In the genomic region with DNA sequence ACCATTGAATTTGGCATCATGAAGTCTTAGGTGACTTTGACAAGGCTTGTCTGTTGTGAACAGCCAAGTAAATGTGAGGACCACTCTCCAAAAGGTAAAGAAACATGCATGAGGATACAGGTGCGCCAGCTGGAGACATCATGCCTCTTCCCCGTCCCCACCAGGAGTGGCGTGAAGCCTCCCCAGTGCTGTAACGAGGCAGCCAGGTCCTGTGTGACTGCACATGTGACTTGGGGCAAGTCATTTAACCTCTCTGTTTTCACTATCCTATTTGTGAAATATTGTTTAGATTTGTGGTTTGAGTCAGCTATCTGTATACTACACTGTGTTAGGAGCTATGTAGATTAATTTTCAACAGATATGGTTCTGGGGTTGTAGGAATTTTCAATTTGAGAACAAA, we compare ENCODE assay signal across 25 cellular contexts.
DNase-seq lines count a peak whose midpoint lies in the region; ATAC-seq, FAIRE-seq and TF ChIP-seq lines count a peak whose summit lies in the region.
"Had no signal": no experiment of that assay in that cellular context is flagged by ENCODE, and none has a peak within 500 bp of the region (broad histone marks: within the 10 kb centered on the region; RNA-seq: fewer than 3 reads in every experiment).

No MANE protein-coding gene starts in this region.

- TF ChIP-seq POLR2A in GM12878 (IDR thresholded peaks at IDR 0.05; ENCODE audit: low read depth, low read length) = no peak

- WGBS in GM12878 (ENCODE audit: insufficient coverage, insufficient replicate concordance, low lambda C conversion rate, missing lambda C conversion rate) = 33% methylated on average over 4 of the region's 4 CpGs
- 63 to 83% methylated on average over 4 of the region's 4 CpGs for whole genome bisulfite sequencing in heart right ventricle, 2 donors

- RAD21 ChIA-PET in GM12878 (lab: Charles Lee; ENCODE audit: unreplicated experiment) = no interaction called here

- H3K4me3 ChIP-seq in GM12878 = no peak overlapping the region
- H3K4me3 ChIP-seq in heart right ventricle = no peak overlapping the region
- H3K4me3 ChIP-seq: MG63 had no signal

- intact Hi-C loops in GM12878 (cut with micrococcal nuclease; ENCODE audit: unreplicated experiment) (no loop called here), heart right ventricle (cut with DNase I) (no loop called here), CD14-positive monocyte (cut with micrococcal nuclease) (loop anchor here in 1 of 2 donors (5.0 kb wide), 1 partner anchor 32 kb away; no protein-coding TSS in a partner anchor)

- H3K27ac Mint-ChIP-seq in activated naive CD4-positive, alpha-beta T cell treated with anti-CD3 and anti-CD28 coated beads, Interleukin-2, amount 10 ng/mL, durations not matched to agents 7 days and 5 days = no peak overlapping the region
- no peak overlapping the region for H3K27ac Mint-ChIP-seq in stimulated activated effector memory CD8-positive, alpha-beta T cell treated with anti-CD3 and anti-CD28 coated beads, Interleukin-12 subunit alpha, Interleukin-12 subunit beta, amount 100 ng/mL, for 72 hours
- H3K27ac Mint-ChIP-seq in CD14-positive monocyte = peak overlapping the region in 2 of 7 donors; percentile 79 to 80

- in situ Hi-C loops in GM12878 (cut with MboI) = no loop called here

- H3K36me3 Mint-ChIP-seq in activated naive CD4-positive, alpha-beta T cell treated with anti-CD3 and anti-CD28 coated beads, Interleukin-2, amount 10 ng/mL, durations not matched to agents 7 days and 5 days = peaks cover 49% of the 10 kb centered on the region
- peaks cover 46% of the 10 kb centered on the region for H3K36me3 Mint-ChIP-seq in stimulated activated effector memory CD8-positive, alpha-beta T cell treated with anti-CD3 and anti-CD28 coated beads, Interleukin-12 subunit alpha, Interleukin-12 subunit beta, amount 100 ng/mL, for 72 hours
- H3K36me3 Mint-ChIP-seq in CD14-positive monocyte = peaks cover 32 to 45% of the 10 kb centered on the region in 2 donors

- ATAC-seq in GM19463 (IDR thresholded peaks at IDR 0.05; ENCODE audit: unreplicated experiment) (peak; percentile 33), GM12878 (peak; percentile 38), heart right ventricle (no peak)
- ATAC-seq in stimulated activated effector memory CD8-positive, alpha-beta T cell treated with anti-CD3 and anti-CD28 coated beads, Interleukin-12 subunit alpha, Interleukin-12 subunit beta, amount 100 ng/mL, for 72 hours = peak; percentile 59
- ATAC-seq: PC-3, SK-N-SH treated with all-trans-retinoic acid at 6 μM for 48 hours had no signal

- peaks cover 77% of the 10 kb centered on the region for H3K79me2 ChIP-seq in GM12878 (ENCODE audit: control insufficient read depth, insufficient read depth, low read length)

- POLR2A ChIA-PET in GM12878 (lab: Charles Lee) = no interaction called here

- H3K27me3 ChIP-seq in GM12878 (replicated peaks in 1 of 2; ENCODE audit: control insufficient read depth in 2 of 2, insufficient read depth in 2 of 2, low read length in 1 of 2) (no peaks in the 10 kb centered on the region), heart right ventricle (peaks cover 0 to 3% (median 0%) of the 10 kb centered on the region in 7 donors)
- H3K27me3 ChIP-seq: MG63 had no signal

- SMC1A ChIA-PET in GM12878 (lab: Charles Lee; ENCODE audit: uncharacterized antibody, unreplicated experiment) = no interaction called here

- no peak overlapping the region for H2AFZ ChIP-seq in GM12878 (ENCODE audit: control insufficient read depth, low read depth, low read length)

- peak overlapping the region; percentile 40; the same call in 1 of the 2 replicates for H3K4me2 ChIP-seq in GM12878 (ENCODE audit: control insufficient read depth, insufficient read depth)

- H3K4me3 Mint-ChIP-seq in activated naive CD4-positive, alpha-beta T cell treated with anti-CD3 and anti-CD28 coated beads, Interleukin-2, amount 10 ng/mL, durations not matched to agents 7 days and 5 days = no peak overlapping the region
- H3K4me3 Mint-ChIP-seq in stimulated activated effector memory CD8-positive, alpha-beta T cell treated with anti-CD3 and anti-CD28 coated beads, Interleukin-12 subunit alpha, Interleukin-12 subunit beta, amount 100 ng/mL, for 72 hours = no peak overlapping the region
- no peak overlapping the region for H3K4me3 Mint-ChIP-seq in CD14-positive monocyte

- peaks cover 2 to 28% of the 10 kb centered on the region in 2 experiments for H3K36me3 ChIP-seq in GM12878 (ENCODE audit: control insufficient read depth in 2 of 2, insufficient read depth in 2 of 2, low read length in 1 of 2)
- H3K36me3 ChIP-seq in heart right ventricle = peaks cover 0 to 33% (median 0%) of the 10 kb centered on the region in 9 donors
- H3K36me3 ChIP-seq: MG63 had no signal

- H3K4me1 ChIP-seq in GM12878 (ENCODE audit: control insufficient read depth, insufficient read depth, low read length) (peaks cover 20% of the 10 kb centered on the region), heart right ventricle (peaks cover 0 to 50% (median 0%) of the 10 kb centered on the region in 9 donors)

- FAIRE-seq in GM12878 (lab: Jason Lieb, UNC) = no peak

- H3K9ac ChIP-seq in GM12878 (ENCODE audit: control insufficient read depth, insufficient read depth, low read length) = no peak overlapping the region

- H3K9me3 Mint-ChIP-seq in activated naive CD4-positive, alpha-beta T cell treated with anti-CD3 and anti-CD28 coated beads, Interleukin-2, amount 10 ng/mL, durations not matched to agents 7 days and 5 days = no peaks in the 10 kb centered on the region
- no peaks in the 10 kb centered on the region for H3K9me3 Mint-ChIP-seq in stimulated activated effector memory CD8-positive, alpha-beta T cell treated with anti-CD3 and anti-CD28 coated beads, Interleukin-12 subunit alpha, Interleukin-12 subunit beta, amount 100 ng/mL, for 72 hours
- H3K9me3 Mint-ChIP-seq in CD14-positive monocyte = no peaks in the 10 kb centered on the region

- H4K20me1 ChIP-seq in GM12878 (ENCODE audit: control insufficient read depth, insufficient read depth) = no peaks in the 10 kb centered on the region

- peaks cover 51% of the 10 kb centered on the region for H3K4me1 Mint-ChIP-seq in activated naive CD4-positive, alpha-beta T cell treated with anti-CD3 and anti-CD28 coated beads, Interleukin-2, amount 10 ng/mL, durations not matched to agents 7 days and 5 days
- H3K4me1 Mint-ChIP-seq in stimulated activated effector memory CD8-positive, alpha-beta T cell treated with anti-CD3 and anti-CD28 coated beads, Interleukin-12 subunit alpha, Interleukin-12 subunit beta, amount 100 ng/mL, for 72 hours = peaks cover 28% of the 10 kb centered on the region
- H3K4me1 Mint-ChIP-seq in CD14-positive monocyte = peaks cover 35% of the 10 kb centered on the region

- no peak for TF ChIP-seq RAD21 in GM12878 (IDR thresholded peaks at IDR 0.05; ENCODE audit: insufficient read depth, low read depth, low read length)

- no peaks in the 10 kb centered on the region for H3K27me3 Mint-ChIP-seq in activated naive CD4-positive, alpha-beta T cell treated with anti-CD3 and anti-CD28 coated beads, Interleukin-2, amount 10 ng/mL, durations not matched to agents 7 days and 5 days
- no peaks in the 10 kb centered on the region for H3K27me3 Mint-ChIP-seq in CD14-positive monocyte (ENCODE audit: low read depth in 3 of 3)

- DNase-seq in activated naive CD4-positive, alpha-beta T cell treated with anti-CD3 and anti-CD28 coated beads, Interleukin-2, amount 10 ng/mL, durations not matched to agents 7 days and 5 days = peak; percentile 26
- no peak for DNase-seq in activated naive CD4-positive, alpha-beta T cell (lab: John Stamatoyannopoulos, UW)
- DNase-seq in GM12878 (ENCODE audit: low read depth, low spot score) (no peak), heart right ventricle (no peak), CD14-positive monocyte (ENCODE audit: low spot score) (no peak), NCI-H82 treated with DMSO at 0.1 percent for 48 hours (lab: John Stamatoyannopoulos, UW; ENCODE audit: unreplicated experiment) (no peak)
- no peak for DNase-seq in stimulated activated effector memory CD8-positive, alpha-beta T cell treated with anti-CD3 and anti-CD28 coated beads, Interleukin-12 subunit alpha, Interleukin-12 subunit beta, amount 100 ng/mL, for 72 hours (ENCODE audit: low spot score in 2 of 2)
- DNase-seq: ACHN, DMS153, GDM1, HCEC 1CT, Karpas-422, MG63, NCI-H1092, NCI-H1436 treated with DMSO at 0.1 percent for 48 hours, NCI-H2029, NCI-H345, NCI-H524 treated with DMSO at 0.1 percent for 48 hours, PC-3, SIG-M5 had no signal

- no peak for TF ChIP-seq EP300 in GM12878 (IDR thresholded peaks at IDR 0.05; ENCODE audit: borderline replicate concordance in 1 of 2, control insufficient read depth in 1 of 2, low read depth in 2 of 2, low read length in 2 of 2)

- no TSS peak for BruUV-seq in GM12878 (replicated peaks; lab: Mats Ljungman, UMichigan)

- H3K9me3 ChIP-seq in GM12878 (replicated peaks; ENCODE audit: control insufficient read depth, insufficient read depth, low read length) (peaks cover 4% of the 10 kb centered on the region; the same call in 2 of the 3 replicates), heart right ventricle (no peaks in the 10 kb centered on the region)
- H3K9me3 ChIP-seq: MG63 had no signal

- H3K27ac ChIP-seq in GM12878 (ENCODE audit: control insufficient read depth, insufficient read depth) = 0 out of 2 replicates have a peak overlapping the region, but pooled peaks have one; percentile 13
- H3K27ac ChIP-seq in heart right ventricle = peak overlapping the region in 1 of 10 donors; percentile 76
- H3K27ac ChIP-seq: C4-2B, HL-60, RWPE1 had no signal

- TF ChIP-seq CTCF in GM12878 (IDR thresholded peaks at IDR 0.05 in 2 of 3, conservative IDR thresholded peaks at IDR 0.05 in 1 of 3; ENCODE audit: control insufficient read depth in 2 of 3, extremely low read depth in 1 of 3, insufficient read depth in 1 of 3, low read depth in 3 of 3, low read length in 3 of 3) (no peak), heart right ventricle (IDR thresholded peaks at IDR 0.05) (no peak), CD14-positive monocyte (IDR thresholded peaks at IDR 0.05) (no peak)

- CTCF ChIA-PET in activated naive CD4-positive, alpha-beta T cell treated with anti-CD3 and anti-CD28 coated beads, Interleukin-2, amount 10 ng/mL, durations not matched to agents 7 days and 5 days (lab: Charles Lee) = no interaction called here
- CTCF ChIA-PET in GM12878 (lab: Yijun Ruan, JAX) = interaction anchor here (0.6 kb wide), 1 partner anchor 19 kb away, joined by 3 read pairs; no protein-coding TSS in a partner anchor

TF ChIP-seq in GM12878, 131 proteins besides CTCF, POLR2A, EP300 and RAD21 (continues in another document):
- no peak for TF ChIP-seq NR2F1 (conservative IDR thresholded peaks at IDR 0.05)
- no peak for TF ChIP-seq FOS (IDR thresholded peaks at IDR 0.05; ENCODE audit: borderline replicate concordance, extremely low read depth, insufficient read length)
- no peak for TF ChIP-seq USF2 (IDR thresholded peaks at IDR 0.05; ENCODE audit: borderline replicate concordance, low read depth, low read length)
- TF ChIP-seq ZNF217 (IDR thresholded peaks at IDR 0.05) = no peak

Comparison
In these comparisons a context has a peak if more than half of its experiments do, and no peak if none do; other contexts are left out.
1. ATAC-seq: peak in GM19463 (single experiment), GM12878 (single experiment) and stimulated activated effector memory CD8-positive, alpha-beta T cell treated with anti-CD3 and anti-CD28 coated beads, Interleukin-12 subunit alpha, Interleukin-12 subunit beta, amount 100 ng/mL, for 72 hours (single experiment); none in heart right ventricle (0 of 8).